Comparison of ENCODE assay signal across 8 cellular contexts in the genomic region with DNA sequence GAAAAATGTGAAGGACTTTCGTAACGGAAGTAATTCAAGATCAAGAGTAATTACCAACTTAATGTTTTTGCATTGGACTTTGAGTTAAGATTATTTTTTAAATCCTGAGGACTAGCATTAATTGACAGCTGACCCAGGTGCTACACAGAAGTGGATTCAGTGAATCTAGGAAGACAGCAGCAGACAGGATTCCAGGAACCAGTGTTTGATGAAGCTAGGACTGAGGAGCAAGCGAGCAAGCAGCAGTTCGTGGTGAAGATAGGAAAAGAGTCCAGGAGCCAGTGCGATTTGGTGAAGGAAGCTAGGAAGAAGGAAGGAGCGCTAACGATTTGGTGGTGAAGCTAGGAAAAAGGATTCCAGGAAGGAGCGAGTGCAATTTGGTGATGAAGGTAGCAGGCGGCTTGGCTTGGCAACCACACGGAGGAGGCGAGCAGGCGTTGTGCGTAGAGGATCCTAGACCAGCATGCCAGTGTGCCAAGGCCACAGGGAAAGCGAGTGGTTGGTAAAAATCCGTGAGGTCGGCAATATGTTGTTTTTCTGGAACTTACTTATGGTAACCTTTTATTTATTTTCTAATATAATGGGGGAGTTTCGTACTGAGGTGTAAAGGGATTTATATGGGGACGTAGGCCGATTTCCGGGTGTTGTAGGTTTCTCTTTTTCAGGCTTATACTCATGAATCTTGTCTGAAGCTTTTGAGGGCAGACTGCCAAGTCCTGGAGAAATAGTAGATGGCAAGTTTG. TPM values are rescaled to one million over a fixed set of nuclear protein-coding genes. Genes with fewer than 3 reads are reported as not detected.
DNase-seq lines count a peak whose midpoint lies in the region; ATAC-seq and TF ChIP-seq lines count a peak whose summit lies in the region.

No MANE protein-coding gene starts in this region.

- peak overlapping the region; percentile 72 for H3K4me3 ChIP-seq in CD8-positive, alpha-beta T cell (ENCODE audit: low read depth, low read length)
- peak overlapping the region; percentile 96 for H3K4me3 ChIP-seq in fibroblast of villous mesenchyme (ENCODE audit: low read depth, low read length)
- H3K4me3 ChIP-seq in prostate gland: peak overlapping the region; percentile 80 to 88

- no peaks in the 10 kb centered on the region for H3K9me3 ChIP-seq in CD8-positive, alpha-beta T cell (ENCODE audit: low read length)
- H3K9me3 ChIP-seq in prostate gland: no peaks in the 10 kb centered on the region

- peaks cover 25% of the 10 kb centered on the region for H3K4me1 ChIP-seq in CD8-positive, alpha-beta T cell (ENCODE audit: insufficient read depth, low read length)
- H3K4me1 ChIP-seq in prostate gland (replicated peaks): peaks cover 8% of the 10 kb centered on the region

- no peaks in the 10 kb centered on the region for H3K27me3 Mint-ChIP-seq in CD8-positive, alpha-beta T cell (ENCODE audit: low read depth)

- H3K27ac Mint-ChIP-seq in CD8-positive, alpha-beta T cell: no peak overlapping the region

- no peak for TF ChIP-seq RAD21 in Ishikawa (IDR thresholded peaks at IDR 0.05; ENCODE audit: low read depth)

- H3K27me3 ChIP-seq in CD8-positive, alpha-beta T cell (ENCODE audit: insufficient read depth, low read length): no peaks in the 10 kb centered on the region
- no peaks in the 10 kb centered on the region for H3K27me3 ChIP-seq in prostate gland (replicated peaks; ENCODE audit: insufficient read depth)

- no peak for TF ChIP-seq EP300 in Ishikawa (IDR thresholded peaks at IDR 0.05; ENCODE audit: borderline replicate concordance)

- peak overlapping the region; percentile 99 for H3K27ac ChIP-seq in CD8-positive, alpha-beta T cell (ENCODE audit: low read depth, low read length)
- peak overlapping the region; percentile 100 for H3K27ac ChIP-seq in VCaP
- peak overlapping the region; percentile 98 to 100 for H3K27ac ChIP-seq in prostate gland

- POLR2A ChIA-PET in CD8-positive, alpha-beta T cell (lab: Charles Lee): interaction anchor here (0.6 to 18.0 kb wide), 47 partner anchors 8 to 1835 kb away, joined by 3 to 1786 read pairs (median 9); a partner anchor contains a TSS

- H3K4me1 Mint-ChIP-seq in CD8-positive, alpha-beta T cell (ENCODE audit: low read depth): peaks cover 32% of the 10 kb centered on the region

- intact Hi-C loops in CD8-positive, alpha-beta T cell (cut with DNase I, micrococcal nuclease): no loop called here
- intact Hi-C loops in prostate gland (cut with DNase I): no loop called here

- CTCF ChIA-PET in CD8-positive, alpha-beta T cell (lab: Charles Lee): interaction anchor here (0.6 to 8.4 kb wide), 14 partner anchors 7 to 279 kb away, joined by 3 to 229 read pairs (median 10); a partner anchor contains a TSS

- no peak for ATAC-seq in CD8-positive, alpha-beta T cell
- no peak for ATAC-seq in GM19324 (IDR thresholded peaks at IDR 0.05; ENCODE audit: low FRiP score, unreplicated experiment)

- under 1% methylated on average over 20 of the region's 20 CpGs for WGBS in prostate gland

- peak in 3 of 7 experiments; percentile 40 to 64 (median 42) for DNase-seq in CD8-positive, alpha-beta T cell
- peak; percentile 58 for DNase-seq in fibroblast of villous mesenchyme (ENCODE audit: low read depth)
- DNase-seq in prostate gland (ENCODE audit: low spot score): no peak
- DNase-seq in COLO668 (lab: John Stamatoyannopoulos, UW; ENCODE audit: unreplicated experiment): no peak
- no peak for DNase-seq in NCI-H226

- peaks cover 22% of the 10 kb centered on the region for H3K36me3 Mint-ChIP-seq in CD8-positive, alpha-beta T cell

- no peak for TF ChIP-seq CTCF in CD8-positive, alpha-beta T cell (IDR thresholded peaks at IDR 0.05)
- TF ChIP-seq CTCF in VCaP (conservative IDR thresholded peaks at IDR 0.05) (no peak), fibroblast of villous mesenchyme (IDR thresholded peaks at IDR 0.05; ENCODE audit: insufficient read depth, low read depth, low read length) (no peak), prostate gland (IDR thresholded peaks at IDR 0.05) (peak in 1 of 4 experiments; percentile 11)

- no peaks in the 10 kb centered on the region for H3K9me3 Mint-ChIP-seq in CD8-positive, alpha-beta T cell

- no peak overlapping the region for H3K4me3 Mint-ChIP-seq in CD8-positive, alpha-beta T cell

- no peak for TF ChIP-seq POLR2A in prostate gland (IDR thresholded peaks at IDR 0.05)

- H3K36me3 ChIP-seq in CD8-positive, alpha-beta T cell (ENCODE audit: insufficient read depth, low read length): peaks cover 47% of the 10 kb centered on the region
- H3K36me3 ChIP-seq in prostate gland: peaks cover 26 to 30% of the 10 kb centered on the region in 2 donors

TF ChIP-seq in Ishikawa, 13 proteins besides CTCF, POLR2A, EP300 and RAD21:
- no peak for TF ChIP-seq TAF1 (IDR thresholded peaks at IDR 0.05; ENCODE audit: low read depth)
- TF ChIP-seq TEAD4 (IDR thresholded peaks at IDR 0.05): 0 out of 2 replicates have a peak, but pooled peaks have one; percentile 13

RNA-seq across cellular contexts. Expression of a gene that starts 1.6 kb away (rescaled TPM):
- total RNA-seq in CD8-positive, alpha-beta T cell: over 10,000 TPM; 25,886 to 26,729 TPM
- 12,351 and 16,563 TPM in 2 replicates for total RNA-seq in fibroblast of villous mesenchyme
- total RNA-seq in prostate gland: 1,000 to 10,000 TPM; 5,964 to 9,097 TPM

RNA-seq across cellular contexts. Expression of a gene that starts 24.4 kb away (rescaled TPM):
- 10 to 100 TPM; 55.8 to 60.4 TPM for total RNA-seq in CD8-positive, alpha-beta T cell
- 125 and 135 TPM in 2 replicates for total RNA-seq in fibroblast of villous mesenchyme
- total RNA-seq in prostate gland: 100 to 1,000 TPM; 125 to 177 TPM

RNA-seq across cellular contexts. Expression of a gene that starts 57.7 kb away (rescaled TPM):
- 100 to 1,000 TPM; 231 to 246 TPM for total RNA-seq in CD8-positive, alpha-beta T cell
- total RNA-seq in fibroblast of villous mesenchyme: 23.7 and 24.2 TPM in 2 replicates
- 100 to 1,000 TPM; 220 to 234 TPM for total RNA-seq in prostate gland
